ENCODE assay signal across 24 cellular contexts in genomic region chr5:176180339-176180738, GRCh38. TPM values are rescaled to one million over a fixed set of nuclear protein-coding genes. Genes with fewer than 3 reads are reported as not detected.
DNase-seq lines count a peak whose midpoint lies in the region; ATAC-seq and TF ChIP-seq lines count a peak whose summit lies in the region.
"Had no signal": no experiment of that assay in that cellular context is flagged by ENCODE, and none has a peak within 500 bp of the region (broad histone marks: within the 10 kb centered on the region; RNA-seq: fewer than 3 reads in every experiment).

No MANE protein-coding gene starts in this region.

- H3K36me3 Mint-ChIP-seq in osteocyte (ENCODE audit: unreplicated experiment) = no peaks in the 10 kb centered on the region
- H3K36me3 Mint-ChIP-seq: CD4-positive, alpha-beta memory T cell had no signal

- DNase-seq in A172 (ENCODE audit: low spot score) (peak; percentile 21), GM04504 (ENCODE audit: low read depth) (peak; percentile 18), amniotic epithelial cell (ENCODE audit: low read depth) (peak; percentile 48), left kidney (ENCODE audit: low read depth, low spot score) (peak; percentile 54), osteocyte (ENCODE audit: extremely low spot score, unreplicated experiment) (no peak), tibial nerve (ENCODE audit: low spot score in 2 of 2) (no peak), Kasumi-1 (lab: John Stamatoyannopoulos, UW) (no peak)
- DNase-seq: CD4-positive, alpha-beta memory T cell; DND-41; erythroblast; KBM-7; mucosa of descending colon; NCI-H1092; NCI-H748 treated with DMSO at 0.1 percent for 48 hours; PC-9; right cardiac atrium; stimulated activated naive B cell treated with anti-CD40 and anti-IgM and Interleukin-4, amounts not matched to agents 10 μg/mL and 1 μg/mL and 100 μg/mL, for 72 hours had no signal

- peaks cover 12% of the 10 kb centered on the region for H3K27me3 Mint-ChIP-seq in osteocyte (ENCODE audit: unreplicated experiment)

- no peak for TF ChIP-seq POLR2A in tibial nerve (IDR thresholded peaks at IDR 0.05)

- peaks cover 0 to 9% (median 0%) of the 10 kb centered on the region in 4 donors for H3K9me3 ChIP-seq in tibial nerve
- H3K9me3 ChIP-seq: HAP-1, mucosa of descending colon, neutrophil, SJSA1, thyroid gland had no signal

- no peaks in the 10 kb centered on the region for H3K4me1 Mint-ChIP-seq in osteocyte (ENCODE audit: unreplicated experiment)
- H3K4me1 Mint-ChIP-seq: activated T-helper 17 cell treated with anti-CD3 and anti-CD28 coated beads, Interleukin-2, amount 50 U/mL, for 72 hours; CD4-positive, alpha-beta memory T cell; stimulated activated naive B cell treated with anti-CD40 and anti-IgM and Interleukin-4, amounts not matched to agents 10 μg/mL and 1 μg/mL and 100 μg/mL, for 72 hours had no signal

- WGBS in tibial nerve, 2 donors = 27 to 29% methylated on average over 3 of the region's 3 CpGs

- no peak for TF ChIP-seq EP300 in tibial nerve (IDR thresholded peaks at IDR 0.05)

- H3K27ac ChIP-seq in tibial nerve = no peak overlapping the region
- H3K27ac ChIP-seq: cardiac muscle cell, neutrophil, PC-9, SJSA1 had no signal

- ATAC-seq in HG02610 (IDR thresholded peaks at IDR 0.05; ENCODE audit: unreplicated experiment) = no peak
- ATAC-seq: activated T-helper 17 cell treated with anti-CD3 and anti-CD28 coated beads, Interleukin-2, amount 50 U/mL, for 72 hours; mucosa of descending colon; stimulated activated naive B cell treated with anti-CD40 and anti-IgM and Interleukin-4, amounts not matched to agents 10 μg/mL and 1 μg/mL and 100 μg/mL, for 72 hours had no signal

- no peak overlapping the region for H3K27ac Mint-ChIP-seq in osteocyte (ENCODE audit: unreplicated experiment)
- H3K27ac Mint-ChIP-seq: activated T-helper 17 cell treated with anti-CD3 and anti-CD28 coated beads, Interleukin-2, amount 50 U/mL, for 72 hours; stimulated activated naive B cell treated with anti-CD40 and anti-IgM and Interleukin-4, amounts not matched to agents 10 μg/mL and 1 μg/mL and 100 μg/mL, for 72 hours had no signal

- H3K4me1 ChIP-seq in tibial nerve = no peaks in the 10 kb centered on the region
- H3K4me1 ChIP-seq: HAP-1, SJSA1 had no signal

- H3K36me3 ChIP-seq in tibial nerve = no peaks in the 10 kb centered on the region
- H3K36me3 ChIP-seq: cardiac muscle cell, HAP-1, neutrophil, SJSA1, thyroid gland had no signal

- no peaks in the 10 kb centered on the region for H3K27me3 ChIP-seq in tibial nerve
- H3K27me3 ChIP-seq: cardiac muscle cell, thyroid gland had no signal

- TF ChIP-seq CTCF in osteocyte (IDR thresholded peaks at IDR 0.05) (no peak), tibial nerve (IDR thresholded peaks at IDR 0.05) (no peak)

- no peak overlapping the region for H3K4me3 Mint-ChIP-seq in osteocyte (ENCODE audit: unreplicated experiment)
- H3K4me3 Mint-ChIP-seq: activated T-helper 17 cell treated with anti-CD3 and anti-CD28 coated beads, Interleukin-2, amount 50 U/mL, for 72 hours; CD4-positive, alpha-beta memory T cell; stimulated activated naive B cell treated with anti-CD40 and anti-IgM and Interleukin-4, amounts not matched to agents 10 μg/mL and 1 μg/mL and 100 μg/mL, for 72 hours had no signal

- no peak overlapping the region for H3K4me3 ChIP-seq in tibial nerve
- H3K4me3 ChIP-seq: cardiac muscle cell, HAP-1, mucosa of descending colon, PC-9, SJSA1, thyroid gland had no signal

- peaks cover 4% of the 10 kb centered on the region for H3K9me3 Mint-ChIP-seq in osteocyte (ENCODE audit: unreplicated experiment)

RNA-seq across cellular contexts. Expression of gene SIMC1, which starts 57.9 kb away (rescaled TPM):
- total RNA-seq in A172 (2014; rRNA removed; shearing (Covaris generic)) = 11.8 and 13.2 TPM in 2 replicates
- total RNA-seq in osteocyte (19.7 and 22.4 TPM in 2 replicates), tibial nerve (10 to 100 TPM in 2 of 4 donors, 1 to 10 TPM in 2; 3.7 to 11.1 (median 8.2) TPM)

Comparison
In these comparisons a context has a peak if more than half of its experiments do, and no peak if none do; other contexts are left out.
1. DNase-seq: peak in A172 (single experiment), GM04504 (single experiment), amniotic epithelial cell (single experiment) and left kidney (single experiment); none in osteocyte (single experiment), tibial nerve (0 of 2) and Kasumi-1 (0 of 2).